In the genomic region with DNA sequence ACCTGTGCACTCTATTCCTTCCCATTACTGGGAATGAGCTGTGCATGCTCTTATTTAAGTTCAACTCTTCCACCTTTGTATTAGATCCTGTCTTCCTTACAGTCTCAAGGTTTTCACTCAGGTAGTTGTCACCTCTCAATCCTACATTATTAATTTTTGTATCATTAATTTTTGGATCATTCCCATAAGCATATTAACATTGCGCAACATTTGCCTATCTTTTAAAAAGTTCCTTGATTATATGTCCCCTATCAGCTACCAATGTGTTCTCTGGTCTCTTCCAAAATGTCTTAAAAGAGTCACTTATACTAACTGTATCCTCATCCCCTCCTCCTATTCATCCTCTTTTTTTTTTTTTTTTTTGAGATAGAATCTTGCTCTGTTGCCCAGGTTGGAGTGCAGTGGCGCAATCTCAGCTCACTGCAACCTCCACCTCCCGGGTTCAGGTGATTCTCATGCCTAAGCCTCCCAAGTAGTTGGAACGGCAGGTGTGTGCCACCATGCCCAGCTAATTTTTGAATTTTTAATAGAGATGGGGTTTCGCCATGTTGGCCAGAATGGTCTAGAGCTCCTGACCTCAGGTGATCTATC, we compare ENCODE assay signal across 24 cellular contexts.
"Had no signal": no experiment of that assay in that cellular context is flagged by ENCODE, and none has a peak within 500 bp of the region (broad histone marks: within the 10 kb centered on the region; RNA-seq: fewer than 3 reads in every experiment).

No MANE protein-coding gene starts in this region.

- H3K36me3 Mint-ChIP-seq: activated naive CD4-positive, alpha-beta T cell treated with anti-CD3 and anti-CD28 coated beads, Interleukin-2, amount 50 U/mL, for 24 hours; brain had no signal

- ATAC-seq: activated T-cell treated with anti-CD3 and anti-CD28 coated beads, Interleukin-2, amount 50 U/mL, for 4 hours; effector memory CD8-positive, alpha-beta T cell; esophagus mucosa; left ventricle myocardium superior; stimulated activated memory B cell treated with anti-CD40 and anti-IgM and Interleukin-4, amounts not matched to agents 10 μg/mL and 1 μg/mL and 100 μg/mL, for 72 hours had no signal

- H3K27ac Mint-ChIP-seq: activated naive CD4-positive, alpha-beta T cell treated with anti-CD3 and anti-CD28 coated beads, Interleukin-2, amount 50 U/mL, for 24 hours; effector memory CD8-positive, alpha-beta T cell; nephron progenitor cell; stimulated activated memory B cell treated with anti-CD40 and anti-IgM and Interleukin-4, amounts not matched to agents 10 μg/mL and 1 μg/mL and 100 μg/mL, for 72 hours had no signal

- H3K36me3 ChIP-seq: sigmoid colon, stomach, suprapubic skin, tibial nerve had no signal

- H3K4me2 ChIP-seq: smooth muscle cell had no signal

- H3K9me3 Mint-ChIP-seq: nephron progenitor cell had no signal

- H3K4me3 Mint-ChIP-seq: activated naive CD4-positive, alpha-beta T cell treated with anti-CD3 and anti-CD28 coated beads, Interleukin-2, amount 50 U/mL, for 24 hours; activated T-cell treated with anti-CD3 and anti-CD28 coated beads, Interleukin-2, amount 50 U/mL, for 4 hours; effector memory CD8-positive, alpha-beta T cell; nephron progenitor cell; stimulated activated memory B cell treated with anti-CD40 and anti-IgM and Interleukin-4, amounts not matched to agents 10 μg/mL and 1 μg/mL and 100 μg/mL, for 72 hours had no signal

- H3K27me3 ChIP-seq: dorsolateral prefrontal cortex, sigmoid colon, stomach, suprapubic skin, tibial nerve had no signal

- H3K4me3 ChIP-seq: dorsolateral prefrontal cortex, sigmoid colon, smooth muscle cell, stomach, suprapubic skin, tibial nerve had no signal

- DNase-seq: activated CD4-positive, alpha-beta T cell treated with anti-CD3 and anti-CD28 coated beads for 1 hour; activated CD4-positive, alpha-beta T cell treated with anti-CD3 and anti-CD28 coated beads, Interleukin-2, amount 50 U/mL, for 1 hour; activated effector memory CD4-positive, alpha-beta T cell treated with Interleukin-2 at 50 U/mL for 16 hours; activated T-cell treated with anti-CD3 and anti-CD28 coated beads, Interleukin-2, amount 50 U/mL, for 4 hours; aorta; caudate nucleus; dorsolateral prefrontal cortex; effector memory CD8-positive, alpha-beta T cell; head of caudate nucleus; left ventricle myocardium superior; midbrain; nephron progenitor cell; occipital lobe; sigmoid colon; stimulated activated CD4-positive, alpha-beta T cell treated with anti-CD3 and anti-CD28 coated beads, Interleukin-15, amount 100 ng/mL, for 24 hours; stomach; T-helper 9 cell had no signal

- H3K9me3 ChIP-seq: sigmoid colon, stomach, suprapubic skin had no signal

- H3K27me3 Mint-ChIP-seq: activated naive CD4-positive, alpha-beta T cell treated with anti-CD3 and anti-CD28 coated beads, Interleukin-2, amount 50 U/mL, for 24 hours; effector memory CD8-positive, alpha-beta T cell had no signal

- H3K27ac ChIP-seq: suprapubic skin had no signal
